ENCODE assay signal across 8 cellular contexts in the genomic region with DNA sequence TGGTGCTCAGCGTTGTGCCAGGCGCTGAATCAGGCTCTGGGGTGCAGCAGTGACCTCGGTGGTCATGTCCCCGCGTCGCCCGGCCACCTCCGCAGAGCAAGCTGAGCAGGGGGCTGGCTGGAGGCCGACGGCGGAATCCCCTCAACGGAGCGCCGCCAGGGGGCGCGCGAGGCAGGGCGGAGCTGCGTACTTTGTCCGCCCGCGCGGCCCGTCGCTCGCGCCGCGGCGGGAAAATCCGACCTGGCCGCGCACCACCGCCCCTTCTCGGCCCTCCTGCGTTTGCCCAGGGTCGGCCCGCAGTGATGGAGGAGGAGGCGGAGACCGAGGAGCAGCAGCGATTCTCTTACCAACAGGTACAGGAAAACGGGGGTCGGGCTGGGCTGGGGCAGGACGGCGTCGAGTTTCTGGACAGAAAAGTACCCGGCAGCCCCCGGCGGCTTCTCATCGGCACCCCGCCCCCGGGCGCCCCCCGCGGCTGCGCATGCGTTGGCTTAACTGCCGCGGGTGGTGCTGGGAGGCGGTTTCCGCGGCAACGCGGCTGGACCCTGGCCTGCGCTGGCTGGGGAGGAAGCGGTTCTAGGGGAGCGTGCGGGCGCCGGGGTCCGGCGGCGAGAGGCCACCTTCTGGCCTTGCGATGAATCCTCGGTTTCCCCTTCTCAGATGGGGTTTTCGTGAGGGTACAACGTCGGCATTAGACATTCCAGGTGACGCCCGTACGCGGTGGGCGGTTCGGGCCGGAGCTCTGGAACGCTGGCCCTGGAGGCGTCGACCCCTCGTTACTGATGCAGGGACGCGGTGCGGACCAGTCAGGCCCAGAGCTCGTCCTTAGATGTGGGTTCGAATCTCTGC.
A peak's percentile ranks its signal among the peaks of the same experiment; 100 is the strongest.
DNase-seq lines count a peak whose midpoint lies in the region; ATAC-seq and TF ChIP-seq lines count a peak whose summit lies in the region.

A gene (plus strand): TSS at position 218 of the 849 bp plus-strand sequence. CDS start 85 bp downstream, at position 303.

- DNase-seq in NCI-H1436 (lab: John Stamatoyannopoulos, UW) (peak; percentile 81), NCI-H1436 treated with DMSO at 0.1 percent for 48 hours (lab: John Stamatoyannopoulos, UW) (no peak), NCI-H1930 (lab: John Stamatoyannopoulos, UW) (peak; percentile 81 to 93), T-helper 9 cell (peak; percentile 86), astrocyte of the cerebellum (ENCODE audit: low read depth) (peak; percentile 77), hippocampal formation (lab: John Stamatoyannopoulos, UW) (peak; percentile 86 to 88), retinal pigment epithelial cell (ENCODE audit: low read depth) (peak; percentile 51)

- in situ Hi-C loops in astrocyte of the cerebellum (cut with HindIII; ENCODE audit: low sequenced_read_pairs) = no loop called here

- H3K4me3 ChIP-seq in astrocyte of the cerebellum (ENCODE audit: low read depth, low read length) (peak within 1 kb of the TSS; percentile 62), retinal pigment epithelial cell (ENCODE audit: low read length) (peak within 1 kb of the TSS; percentile 78)

- peak; percentile 79 for ATAC-seq in HG02885 (IDR thresholded peaks at IDR 0.05; ENCODE audit: poor library complexity, unreplicated experiment)

- peak; percentile 81 for TF ChIP-seq CTCF in astrocyte of the cerebellum (IDR thresholded peaks at IDR 0.05; ENCODE audit: low read depth, low read length, missing control alignments)
- TF ChIP-seq CTCF in retinal pigment epithelial cell (conservative IDR thresholded peaks at IDR 0.05; ENCODE audit: low read depth, low read length) = peak; percentile 81
